Comparison of ENCODE assay signal across 9 cellular contexts in the genomic region with DNA sequence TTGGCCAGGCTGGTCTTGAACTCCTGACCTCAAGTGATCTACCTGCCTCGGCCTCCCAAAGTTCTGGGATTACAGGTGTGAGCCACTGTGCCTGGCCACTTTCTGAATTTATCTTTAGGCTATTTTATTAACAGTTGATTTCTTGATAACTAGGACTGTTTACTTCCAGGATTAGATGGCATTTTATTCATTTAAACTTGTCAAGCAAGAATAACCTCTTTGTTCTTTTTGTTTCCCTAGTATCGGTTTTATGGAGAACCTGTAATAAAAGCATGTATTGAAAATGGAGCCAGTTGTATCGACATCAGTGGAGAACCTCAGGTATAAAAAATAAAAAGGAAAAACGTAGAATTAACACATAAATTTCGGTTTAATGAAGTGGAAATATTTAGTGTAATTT.
"Had no signal": no experiment of that assay in that cellular context is flagged by ENCODE, and none has a peak within 500 bp of the region (broad histone marks: within the 10 kb centered on the region; RNA-seq: fewer than 3 reads in every experiment).

No MANE protein-coding gene starts in this region.

- FAIRE-seq: H1, H54, HTR-8/SVneo, K562 had no signal

- H3K4me2 ChIP-seq: GM23338 had no signal

- H3K4me3 ChIP-seq: GM23338, K562 had no signal

- ATAC-seq: GM23338, K562 had no signal

- H2AFZ ChIP-seq: GM23338 had no signal

- DNase-seq: H9, HCEC 1CT, IMR-90, KG1 had no signal
